ENCODE assay signal across 12 cellular contexts in genomic region chr14:74616507-74616906, GRCh38. TPM values are rescaled to one million over a fixed set of nuclear protein-coding genes. Genes with fewer than 3 reads are reported as not detected.
A peak's percentile ranks its signal among the peaks of the same experiment; 100 is the strongest.
DNase-seq lines count a peak whose midpoint lies in the region; ATAC-seq and TF ChIP-seq lines count a peak whose summit lies in the region.
"Had no signal": no experiment of that assay in that cellular context is flagged by ENCODE, and none has a peak within 500 bp of the region (broad histone marks: within the 10 kb centered on the region; RNA-seq: fewer than 3 reads in every experiment).

No MANE protein-coding gene starts in this region.

- peak overlapping the region; percentile 87 to 98 (median 95) for H3K27ac Mint-ChIP-seq in CD14-positive monocyte
- peak overlapping the region; percentile 2 to 88 for H3K27ac Mint-ChIP-seq in natural killer cell treated with Interleukin-12 subunit alpha and Interleukin-12 subunit beta and Interleukin-15 and Interleukin-18, amount 100 ng/mL, for 72 hours

- H3K9ac ChIP-seq in HUES6 (ENCODE audit: low read length), result no peak overlapping the region

- TF ChIP-seq CTCF in CD14-positive monocyte (IDR thresholded peaks at IDR 0.05) (no peak), ascending aorta (IDR thresholded peaks at IDR 0.05) (no peak)

- H3K27me3 ChIP-seq in HUES6 (ENCODE audit: control insufficient read depth, insufficient read depth, low read length), result peaks cover 9% of the 10 kb centered on the region
- no peaks in the 10 kb centered on the region for H3K27me3 ChIP-seq in ascending aorta

- H3K9me3 ChIP-seq in HUES6 (ENCODE audit: control insufficient read depth, insufficient read depth, low read depth, low read length) (peaks cover 4% of the 10 kb centered on the region; the same call in 1 of the 2 replicates), ascending aorta (no peaks in the 10 kb centered on the region)
- H3K9me3 ChIP-seq: stomach had no signal

- H3K27ac ChIP-seq in HUES6 (ENCODE audit: low read depth, low read length) (peak overlapping the region; percentile 45; the same call in 1 of the 2 replicates), ascending aorta (peak overlapping the region; percentile 93 to 97)

- H3K4me1 ChIP-seq in HUES6 (ENCODE audit: control insufficient read depth, insufficient read depth, low read length) (peaks cover 50% of the 10 kb centered on the region), ascending aorta (peaks cover 28 to 70% of the 10 kb centered on the region in 2 donors)

- H3K27me3 Mint-ChIP-seq in CD14-positive monocyte (ENCODE audit: low read depth in 3 of 3), result peaks cover 17 to 31% (median 24%) of the 10 kb centered on the region in 3 donors
- peaks cover 16 to 24% of the 10 kb centered on the region in 2 donors for H3K27me3 Mint-ChIP-seq in natural killer cell treated with Interleukin-12 subunit alpha and Interleukin-12 subunit beta and Interleukin-15 and Interleukin-18, amount 100 ng/mL, for 72 hours

- peaks cover 21 to 23% of the 10 kb centered on the region in 2 donors for H3K36me3 Mint-ChIP-seq in CD14-positive monocyte
- H3K36me3 Mint-ChIP-seq in natural killer cell treated with Interleukin-12 subunit alpha and Interleukin-12 subunit beta and Interleukin-15 and Interleukin-18, amount 100 ng/mL, for 72 hours, result no peaks in the 10 kb centered on the region

- H3K9me3 Mint-ChIP-seq in CD14-positive monocyte, result peaks cover 0 to 2% (median 0%) of the 10 kb centered on the region in 7 donors
- no peaks in the 10 kb centered on the region for H3K9me3 Mint-ChIP-seq in natural killer cell treated with Interleukin-12 subunit alpha and Interleukin-12 subunit beta and Interleukin-15 and Interleukin-18, amount 100 ng/mL, for 72 hours
- H3K9me3 Mint-ChIP-seq: IgD-negative memory B cell had no signal

- peak; percentile 85 for DNase-seq in CD14-positive monocyte (ENCODE audit: low spot score)
- DNase-seq in ascending aorta (ENCODE audit: low spot score in 2 of 2), result peak in 1 of 2 donors; percentile 89
- DNase-seq in natural killer cell treated with Interleukin-12 subunit alpha and Interleukin-12 subunit beta and Interleukin-15 and Interleukin-18, amount 100 ng/mL, for 72 hours (ENCODE audit: low spot score), result no peak
- DNase-seq in nucleus accumbens (lab: John Stamatoyannopoulos, UW), result no peak
- DNase-seq in NCI-H2081 (lab: John Stamatoyannopoulos, UW), result no peak
- DNase-seq in medulla oblongata (ENCODE audit: extremely low spot score), result no peak
- DNase-seq: activated CD8-positive, alpha-beta memory T cell treated with anti-CD3 and anti-CD28 coated beads, Interleukin-2, amount 50 U/mL, for 4 hours; stomach had no signal

- intact Hi-C loops in CD14-positive monocyte (cut with micrococcal nuclease), result loop anchor here in 1 of 2 donors (2.0 kb wide), 1 partner anchor 124 kb away; the partner anchor contains the start of genes ISCA2 and NPC2
- intact Hi-C loops in ascending aorta (cut with DNase I), result loop anchor here (10.0 kb wide), 2 partner anchors 252 to 268 kb away; partner anchors contain the start of gene DLST

- no peak for ATAC-seq in natural killer cell treated with Interleukin-12 subunit alpha and Interleukin-12 subunit beta and Interleukin-15 and Interleukin-18, amount 100 ng/mL, for 72 hours
- ATAC-seq in GM21723 (IDR thresholded peaks at IDR 0.05; ENCODE audit: unreplicated experiment), result no peak
- ATAC-seq: left lobe of liver had no signal

- H3K4me1 Mint-ChIP-seq in CD14-positive monocyte, result peaks cover 82% of the 10 kb centered on the region
- peaks cover 72 to 78% of the 10 kb centered on the region in 2 donors for H3K4me1 Mint-ChIP-seq in natural killer cell treated with Interleukin-12 subunit alpha and Interleukin-12 subunit beta and Interleukin-15 and Interleukin-18, amount 100 ng/mL, for 72 hours (ENCODE audit: low read depth in 2 of 2)

- no peak overlapping the region for H3K4me3 ChIP-seq in HUES6 (ENCODE audit: low read depth, low read length)
- H3K4me3 ChIP-seq in ascending aorta, result peak overlapping the region in 1 of 2 donors; percentile 37
- H3K4me3 ChIP-seq: stomach had no signal

- H3K4me3 Mint-ChIP-seq in CD14-positive monocyte, result peak overlapping the region; percentile 54 to 79
- peak overlapping the region; percentile 21 for H3K4me3 Mint-ChIP-seq in natural killer cell treated with Interleukin-12 subunit alpha and Interleukin-12 subunit beta and Interleukin-15 and Interleukin-18, amount 100 ng/mL, for 72 hours

- H3K36me3 ChIP-seq in HUES6 (ENCODE audit: control insufficient read depth, insufficient read depth, low read length), result no peaks in the 10 kb centered on the region
- no peaks in the 10 kb centered on the region for H3K36me3 ChIP-seq in ascending aorta
- H3K36me3 ChIP-seq: stomach had no signal

RNA-seq across cellular contexts. Expression of gene LTBP2, which starts 4.5 kb away (rescaled TPM):
- polyA plus RNA-seq in CD14-positive monocyte, result under 1 TPM; 0.04 to 0.11 TPM
- total RNA-seq in ascending aorta, result 383 TPM
- total RNA-seq in natural killer cell treated with Interleukin-12 subunit alpha and Interleukin-12 subunit beta and Interleukin-15 and Interleukin-18, amount 100 ng/mL, for 72 hours, result under 1 TPM; 0.55 to 0.73 TPM

Comparison
In these comparisons a context has a peak if more than half of its experiments do, and no peak if none do; other contexts are left out.
1. RNA of gene LTBP2, which starts 4.5 kb away (total RNA-seq): 383 TPM in ascending aorta (single experiment); 0.55 to 0.73 TPM in natural killer cell treated with Interleukin-12 subunit alpha and Interleukin-12 subunit beta and Interleukin-15 and Interleukin-18, amount 100 ng/mL, for 72 hours; every median in the first group is over 100 times any median in the second.